1 cellular context compared by ENCODE assay signal in the genomic region with DNA sequence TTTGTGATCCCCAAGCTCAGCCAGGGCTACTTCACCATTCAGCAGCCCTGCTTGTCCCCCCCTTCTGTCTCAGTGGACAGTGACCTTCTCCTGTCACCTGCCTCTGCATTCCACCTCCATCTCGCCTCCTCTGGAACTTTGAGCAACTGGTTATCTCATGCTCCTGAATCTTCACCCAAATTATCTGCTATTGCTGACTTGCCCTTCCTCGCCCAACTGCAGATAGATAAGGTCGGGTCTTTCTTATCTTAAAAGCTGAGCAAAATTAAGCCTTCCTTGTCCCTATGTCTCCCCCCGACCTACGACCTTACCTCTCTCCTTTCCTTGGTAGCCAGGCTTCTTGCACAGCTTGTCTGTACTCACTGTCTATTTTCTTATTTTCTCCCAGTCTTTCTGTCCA.
TF ChIP-seq lines count a peak whose summit lies in the region.

No MANE protein-coding gene starts in this region.

TF ChIP-seq in K562, 482 proteins besides CTCF, POLR2A, EP300 and RAD21 (continues in another document):
- TF ChIP-seq, protein P1, sequence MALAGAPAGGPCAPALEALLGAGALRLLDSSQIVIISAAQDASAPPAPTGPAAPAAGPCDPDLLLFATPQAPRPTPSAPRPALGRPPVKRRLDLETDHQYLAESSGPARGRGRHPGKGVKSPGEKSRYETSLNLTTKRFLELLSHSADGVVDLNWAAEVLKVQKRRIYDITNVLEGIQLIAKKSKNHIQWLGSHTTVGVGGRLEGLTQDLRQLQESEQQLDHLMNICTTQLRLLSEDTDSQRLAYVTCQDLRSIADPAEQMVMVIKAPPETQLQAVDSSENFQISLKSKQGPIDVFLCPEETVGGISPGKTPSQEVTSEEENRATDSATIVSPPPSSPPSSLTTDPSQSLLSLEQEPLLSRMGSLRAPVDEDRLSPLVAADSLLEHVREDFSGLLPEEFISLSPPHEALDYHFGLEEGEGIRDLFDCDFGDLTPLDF (CRISPR knock-in tag; IDR thresholded peaks at IDR 0.05) = no peak
- TF ChIP-seq GABPB1 (CRISPR knock-in tag; IDR thresholded peaks at IDR 0.05) (no peak), ZNF12 (CRISPR knock-in tag; IDR thresholded peaks at IDR 0.05) (no peak), FOXM1 (IDR thresholded peaks at IDR 0.05; ENCODE audit: low read depth) (0 out of 2 replicates have a peak, but pooled peaks have one; percentile 26), FOXM1 (CRISPR knock-in tag; IDR thresholded peaks at IDR 0.05; ENCODE audit: low read depth) (no peak), ZNF134 (CRISPR knock-in tag; conservative IDR thresholded peaks at IDR 0.05) (no peak), MYC (IDR thresholded peaks at IDR 0.05; ENCODE audit: low read depth, low read length) (no peak), MYC (CRISPR knock-in tag; IDR thresholded peaks at IDR 0.05; ENCODE audit: borderline replicate concordance, low read depth) (no peak), CREBBP (IDR thresholded peaks at IDR 0.05; ENCODE audit: low read depth, low read length) (no peak), FOSL1 (tag; conservative IDR thresholded peaks at IDR 0.05) (no peak), ESRRB (CRISPR knock-in tag; IDR thresholded peaks at IDR 0.05; ENCODE audit: borderline replicate concordance) (no peak), HNRNPL (IDR thresholded peaks at IDR 0.05; ENCODE audit: low read depth, low read length) (no peak), ZBTB17 (CRISPR knock-in tag; IDR thresholded peaks at IDR 0.05) (no peak), KDM5B (IDR thresholded peaks at IDR 0.05; ENCODE audit: insufficient replicate concordance, low read depth, low read length) (no peak), FOXK2 (conservative IDR thresholded peaks at IDR 0.05 in 1 of 2, IDR thresholded peaks at IDR 0.05 in 1 of 2; ENCODE audit: low read depth in 2 of 2) (no peak), ZNF133 (CRISPR knock-in tag; IDR thresholded peaks at IDR 0.05) (no peak), YY1 (IDR thresholded peaks at IDR 0.05; ENCODE audit: borderline replicate concordance in 1 of 3, control insufficient read depth in 1 of 3, extremely low read depth in 1 of 3, insufficient read depth in 3 of 3, insufficient read length in 1 of 3, insufficient replicate concordance in 2 of 3, low read depth in 1 of 3, low read length in 2 of 3) (no peak), SMAD3 (CRISPR knock-in tag; conservative IDR thresholded peaks at IDR 0.05) (no peak), KHSRP (IDR thresholded peaks at IDR 0.05) (no peak), ZNF239 (CRISPR knock-in tag; IDR thresholded peaks at IDR 0.05) (no peak), RBM14 (IDR thresholded peaks at IDR 0.05; ENCODE audit: borderline replicate concordance, insufficient read depth, low read depth, low read length) (no peak), TRIM28 (IDR thresholded peaks at IDR 0.05) (no peak), KDM1A (IDR thresholded peaks at IDR 0.05) (peak; percentile 31 to 32; a peak in 2 of 4 replicates), HDAC8 (tag; IDR thresholded peaks at IDR 0.05) (no peak), ZNF143 (CRISPR knock-in tag; IDR thresholded peaks at IDR 0.05) (no peak), ETV6 (IDR thresholded peaks at IDR 0.05; ENCODE audit: borderline replicate concordance in 1 of 2, low read depth in 2 of 2, low read length in 1 of 2) (no peak), ETV6 (CRISPR knock-in tag; IDR thresholded peaks at IDR 0.05; ENCODE audit: borderline replicate concordance) (no peak), JUN (IDR thresholded peaks at IDR 0.05; ENCODE audit: borderline replicate concordance, low read depth, low read length) (no peak), JUN (CRISPR knock-in tag; IDR thresholded peaks at IDR 0.05; ENCODE audit: borderline replicate concordance) (no peak), ZNF445 (CRISPR knock-in tag; IDR thresholded peaks at IDR 0.05; ENCODE audit: low read depth) (no peak), MTA2 (IDR thresholded peaks at IDR 0.05; ENCODE audit: low read depth) (peak; percentile 21; the same call in 1 of the 2 replicates), ZNF347 (CRISPR knock-in tag; IDR thresholded peaks at IDR 0.05; ENCODE audit: low read depth) (no peak), PHF8 (IDR thresholded peaks at IDR 0.05; ENCODE audit: borderline replicate concordance, low read length) (no peak), ZEB2 (IDR thresholded peaks at IDR 0.05) (peak; percentile 39; the same call in 1 of the 2 replicates), CHCHD3 (CRISPR knock-in tag; IDR thresholded peaks at IDR 0.05) (no peak), SMC3 (conservative IDR thresholded peaks at IDR 0.05; ENCODE audit: insufficient read depth, low read depth, low read length) (no peak), ARID1B (IDR thresholded peaks at IDR 0.05) (peak; percentile 85), ZNF695 (CRISPR knock-in tag; IDR thresholded peaks at IDR 0.05) (no peak), HIVEP1 (CRISPR knock-in tag; IDR thresholded peaks at IDR 0.05) (no peak), TEAD1 (CRISPR knock-in tag; IDR thresholded peaks at IDR 0.05) (no peak), RBM34 (IDR thresholded peaks at IDR 0.05; ENCODE audit: borderline replicate concordance, insufficient read depth, low read length) (no peak), ADNP (tag; IDR thresholded peaks at IDR 0.05) (no peak), KLF13 (tag; IDR thresholded peaks at IDR 0.05; ENCODE audit: borderline replicate concordance, low read depth) (no peak), PML (IDR thresholded peaks at IDR 0.05; ENCODE audit: low read length) (no peak), TCF3 (CRISPR knock-in tag; IDR thresholded peaks at IDR 0.05) (peak; percentile 59), MEF2D (tag; conservative IDR thresholded peaks at IDR 0.05; ENCODE audit: low read depth) (no peak)
- TF ChIP-seq, protein P2, sequence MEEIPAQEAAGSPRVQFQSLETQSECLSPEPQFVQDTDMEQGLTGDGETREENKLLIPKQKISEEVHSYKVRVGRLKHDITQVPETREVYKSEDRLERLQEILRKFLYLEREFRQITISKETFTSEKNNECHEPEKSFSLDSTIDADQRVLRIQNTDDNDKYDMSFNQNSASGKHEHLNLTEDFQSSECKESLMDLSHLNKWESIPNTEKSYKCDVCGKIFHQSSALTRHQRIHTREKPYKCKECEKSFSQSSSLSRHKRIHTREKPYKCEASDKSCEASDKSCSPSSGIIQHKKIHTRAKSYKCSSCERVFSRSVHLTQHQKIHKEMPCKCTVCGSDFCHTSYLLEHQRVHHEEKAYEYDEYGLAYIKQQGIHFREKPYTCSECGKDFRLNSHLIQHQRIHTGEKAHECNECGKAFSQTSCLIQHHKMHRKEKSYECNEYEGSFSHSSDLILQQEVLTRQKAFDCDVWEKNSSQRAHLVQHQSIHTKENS (CRISPR knock-in tag; IDR thresholded peaks at IDR 0.05) = no peak
- TF ChIP-seq, protein P3, sequence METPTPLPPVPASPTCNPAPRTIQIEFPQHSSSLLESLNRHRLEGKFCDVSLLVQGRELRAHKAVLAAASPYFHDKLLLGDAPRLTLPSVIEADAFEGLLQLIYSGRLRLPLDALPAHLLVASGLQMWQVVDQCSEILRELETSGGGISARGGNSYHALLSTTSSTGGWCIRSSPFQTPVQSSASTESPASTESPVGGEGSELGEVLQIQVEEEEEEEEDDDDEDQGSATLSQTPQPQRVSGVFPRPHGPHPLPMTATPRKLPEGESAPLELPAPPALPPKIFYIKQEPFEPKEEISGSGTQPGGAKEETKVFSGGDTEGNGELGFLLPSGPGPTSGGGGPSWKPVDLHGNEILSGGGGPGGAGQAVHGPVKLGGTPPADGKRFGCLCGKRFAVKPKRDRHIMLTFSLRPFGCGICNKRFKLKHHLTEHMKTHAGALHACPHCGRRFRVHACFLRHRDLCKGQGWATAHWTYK (CRISPR knock-in tag; IDR thresholded peaks at IDR 0.05) = no peak
- TF ChIP-seq, protein P4, sequence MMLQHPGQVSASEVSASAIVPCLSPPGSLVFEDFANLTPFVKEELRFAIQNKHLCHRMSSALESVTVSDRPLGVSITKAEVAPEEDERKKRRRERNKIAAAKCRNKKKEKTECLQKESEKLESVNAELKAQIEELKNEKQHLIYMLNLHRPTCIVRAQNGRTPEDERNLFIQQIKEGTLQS (IDR thresholded peaks at IDR 0.05) = no peak
- TF ChIP-seq, protein P4 (CRISPR knock-in tag; conservative IDR thresholded peaks at IDR 0.05) = no peak
- TF ChIP-seq, protein P5, sequence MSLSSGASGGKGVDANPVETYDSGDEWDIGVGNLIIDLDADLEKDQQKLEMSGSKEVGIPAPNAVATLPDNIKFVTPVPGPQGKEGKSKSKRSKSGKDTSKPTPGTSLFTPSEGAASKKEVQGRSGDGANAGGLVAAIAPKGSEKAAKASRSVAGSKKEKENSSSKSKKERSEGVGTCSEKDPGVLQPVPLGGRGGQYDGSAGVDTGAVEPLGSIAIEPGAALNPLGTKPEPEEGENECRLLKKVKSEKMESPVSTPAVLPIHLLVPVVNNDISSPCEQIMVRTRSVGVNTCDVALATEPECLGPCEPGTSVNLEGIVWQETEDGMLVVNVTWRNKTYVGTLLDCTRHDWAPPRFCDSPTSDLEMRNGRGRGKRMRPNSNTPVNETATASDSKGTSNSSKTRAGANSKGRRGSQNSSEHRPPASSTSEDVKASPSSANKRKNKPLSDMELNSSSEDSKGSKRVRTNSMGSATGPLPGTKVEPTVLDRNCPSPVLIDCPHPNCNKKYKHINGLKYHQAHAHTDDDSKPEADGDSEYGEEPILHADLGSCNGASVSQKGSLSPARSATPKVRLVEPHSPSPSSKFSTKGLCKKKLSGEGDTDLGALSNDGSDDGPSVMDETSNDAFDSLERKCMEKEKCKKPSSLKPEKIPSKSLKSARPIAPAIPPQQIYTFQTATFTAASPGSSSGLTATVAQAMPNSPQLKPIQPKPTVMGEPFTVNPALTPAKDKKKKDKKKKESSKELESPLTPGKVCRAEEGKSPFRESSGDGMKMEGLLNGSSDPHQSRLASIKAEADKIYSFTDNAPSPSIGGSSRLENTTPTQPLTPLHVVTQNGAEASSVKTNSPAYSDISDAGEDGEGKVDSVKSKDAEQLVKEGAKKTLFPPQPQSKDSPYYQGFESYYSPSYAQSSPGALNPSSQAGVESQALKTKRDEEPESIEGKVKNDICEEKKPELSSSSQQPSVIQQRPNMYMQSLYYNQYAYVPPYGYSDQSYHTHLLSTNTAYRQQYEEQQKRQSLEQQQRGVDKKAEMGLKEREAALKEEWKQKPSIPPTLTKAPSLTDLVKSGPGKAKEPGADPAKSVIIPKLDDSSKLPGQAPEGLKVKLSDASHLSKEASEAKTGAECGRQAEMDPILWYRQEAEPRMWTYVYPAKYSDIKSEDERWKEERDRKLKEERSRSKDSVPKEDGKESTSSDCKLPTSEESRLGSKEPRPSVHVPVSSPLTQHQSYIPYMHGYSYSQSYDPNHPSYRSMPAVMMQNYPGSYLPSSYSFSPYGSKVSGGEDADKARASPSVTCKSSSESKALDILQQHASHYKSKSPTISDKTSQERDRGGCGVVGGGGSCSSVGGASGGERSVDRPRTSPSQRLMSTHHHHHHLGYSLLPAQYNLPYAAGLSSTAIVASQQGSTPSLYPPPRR (CRISPR knock-in tag; IDR thresholded peaks at IDR 0.05; ENCODE audit: borderline replicate concordance) = no peak
- TF ChIP-seq, protein P6, sequence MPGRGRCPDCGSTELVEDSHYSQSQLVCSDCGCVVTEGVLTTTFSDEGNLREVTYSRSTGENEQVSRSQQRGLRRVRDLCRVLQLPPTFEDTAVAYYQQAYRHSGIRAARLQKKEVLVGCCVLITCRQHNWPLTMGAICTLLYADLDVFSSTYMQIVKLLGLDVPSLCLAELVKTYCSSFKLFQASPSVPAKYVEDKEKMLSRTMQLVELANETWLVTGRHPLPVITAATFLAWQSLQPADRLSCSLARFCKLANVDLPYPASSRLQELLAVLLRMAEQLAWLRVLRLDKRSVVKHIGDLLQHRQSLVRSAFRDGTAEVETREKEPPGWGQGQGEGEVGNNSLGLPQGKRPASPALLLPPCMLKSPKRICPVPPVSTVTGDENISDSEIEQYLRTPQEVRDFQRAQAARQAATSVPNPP (IDR thresholded peaks at IDR 0.05; ENCODE audit: borderline replicate concordance, insufficient read depth, insufficient read length) = no peak
- TF ChIP-seq, protein P7, sequence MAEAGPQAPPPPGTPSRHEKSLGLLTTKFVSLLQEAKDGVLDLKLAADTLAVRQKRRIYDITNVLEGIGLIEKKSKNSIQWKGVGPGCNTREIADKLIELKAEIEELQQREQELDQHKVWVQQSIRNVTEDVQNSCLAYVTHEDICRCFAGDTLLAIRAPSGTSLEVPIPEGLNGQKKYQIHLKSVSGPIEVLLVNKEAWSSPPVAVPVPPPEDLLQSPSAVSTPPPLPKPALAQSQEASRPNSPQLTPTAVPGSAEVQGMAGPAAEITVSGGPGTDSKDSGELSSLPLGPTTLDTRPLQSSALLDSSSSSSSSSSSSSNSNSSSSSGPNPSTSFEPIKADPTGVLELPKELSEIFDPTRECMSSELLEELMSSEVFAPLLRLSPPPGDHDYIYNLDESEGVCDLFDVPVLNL (CRISPR knock-in tag; IDR thresholded peaks at IDR 0.05; ENCODE audit: low read depth) = no peak
- TF ChIP-seq, protein P8, sequence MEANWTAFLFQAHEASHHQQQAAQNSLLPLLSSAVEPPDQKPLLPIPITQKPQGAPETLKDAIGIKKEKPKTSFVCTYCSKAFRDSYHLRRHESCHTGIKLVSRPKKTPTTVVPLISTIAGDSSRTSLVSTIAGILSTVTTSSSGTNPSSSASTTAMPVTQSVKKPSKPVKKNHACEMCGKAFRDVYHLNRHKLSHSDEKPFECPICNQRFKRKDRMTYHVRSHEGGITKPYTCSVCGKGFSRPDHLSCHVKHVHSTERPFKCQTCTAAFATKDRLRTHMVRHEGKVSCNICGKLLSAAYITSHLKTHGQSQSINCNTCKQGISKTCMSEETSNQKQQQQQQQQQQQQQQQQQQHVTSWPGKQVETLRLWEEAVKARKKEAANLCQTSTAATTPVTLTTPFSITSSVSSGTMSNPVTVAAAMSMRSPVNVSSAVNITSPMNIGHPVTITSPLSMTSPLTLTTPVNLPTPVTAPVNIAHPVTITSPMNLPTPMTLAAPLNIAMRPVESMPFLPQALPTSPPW (CRISPR knock-in tag; IDR thresholded peaks at IDR 0.05) = no peak; the same call in 1 of the 2 replicates
- TF ChIP-seq, protein P9, sequence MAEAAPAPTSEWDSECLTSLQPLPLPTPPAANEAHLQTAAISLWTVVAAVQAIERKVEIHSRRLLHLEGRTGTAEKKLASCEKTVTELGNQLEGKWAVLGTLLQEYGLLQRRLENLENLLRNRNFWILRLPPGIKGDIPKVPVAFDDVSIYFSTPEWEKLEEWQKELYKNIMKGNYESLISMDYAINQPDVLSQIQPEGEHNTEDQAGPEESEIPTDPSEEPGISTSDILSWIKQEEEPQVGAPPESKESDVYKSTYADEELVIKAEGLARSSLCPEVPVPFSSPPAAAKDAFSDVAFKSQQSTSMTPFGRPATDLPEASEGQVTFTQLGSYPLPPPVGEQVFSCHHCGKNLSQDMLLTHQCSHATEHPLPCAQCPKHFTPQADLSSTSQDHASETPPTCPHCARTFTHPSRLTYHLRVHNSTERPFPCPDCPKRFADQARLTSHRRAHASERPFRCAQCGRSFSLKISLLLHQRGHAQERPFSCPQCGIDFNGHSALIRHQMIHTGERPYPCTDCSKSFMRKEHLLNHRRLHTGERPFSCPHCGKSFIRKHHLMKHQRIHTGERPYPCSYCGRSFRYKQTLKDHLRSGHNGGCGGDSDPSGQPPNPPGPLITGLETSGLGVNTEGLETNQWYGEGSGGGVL (CRISPR knock-in tag; IDR thresholded peaks at IDR 0.05) = no peak
- TF ChIP-seq, protein P10, sequence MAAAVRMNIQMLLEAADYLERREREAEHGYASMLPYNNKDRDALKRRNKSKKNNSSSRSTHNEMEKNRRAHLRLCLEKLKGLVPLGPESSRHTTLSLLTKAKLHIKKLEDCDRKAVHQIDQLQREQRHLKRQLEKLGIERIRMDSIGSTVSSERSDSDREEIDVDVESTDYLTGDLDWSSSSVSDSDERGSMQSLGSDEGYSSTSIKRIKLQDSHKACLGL (CRISPR knock-in tag; IDR thresholded peaks at IDR 0.05; ENCODE audit: borderline replicate concordance, poor library complexity, severe bottlenecking) = no peak
